Comparison of ENCODE assay signal across 25 cellular contexts in the genomic region with DNA sequence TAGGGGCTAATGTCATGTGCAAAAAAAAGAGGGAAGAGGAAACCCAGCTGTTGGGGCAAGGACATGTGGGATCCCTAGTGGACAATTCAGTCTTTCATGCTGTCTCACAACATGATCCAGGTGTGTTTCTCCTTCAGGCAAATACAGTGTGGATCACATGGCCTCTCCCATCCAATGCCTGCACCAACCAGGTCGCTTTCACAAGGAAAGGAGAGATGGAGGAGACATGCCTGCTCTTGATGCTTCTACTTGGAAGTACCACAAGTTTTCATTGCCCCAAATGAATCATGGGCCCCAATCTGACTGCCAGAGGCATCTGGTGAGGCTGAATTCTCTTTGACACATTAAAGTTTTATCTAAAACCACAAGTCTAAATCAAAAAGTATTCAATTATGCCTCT.
"Had no signal": no experiment of that assay in that cellular context is flagged by ENCODE, and none has a peak within 500 bp of the region (broad histone marks: within the 10 kb centered on the region; RNA-seq: fewer than 3 reads in every experiment).

No MANE protein-coding gene starts in this region.

- H3K27ac Mint-ChIP-seq: immature natural killer cell; memory B cell; naive thymus-derived CD4-positive, alpha-beta T cell; progenitor cell of endocrine pancreas; stimulated activated memory B cell treated with anti-CD40 and anti-IgM and Interleukin-4, amounts not matched to agents 10 μg/mL and 1 μg/mL and 100 μg/mL, for 72 hours; stimulated activated naive CD8-positive, alpha-beta T cell treated with anti-CD3 and anti-CD28 coated beads, Interleukin-15, amount 100 ng/mL, for 72 hours; type B pancreatic cell had no signal

- H3K27me3 ChIP-seq: ovary, right atrium auricular region, right lobe of liver, tibial nerve, uterus had no signal

- H3K9me3 Mint-ChIP-seq: immature natural killer cell; memory B cell; natural killer cell treated with Interleukin-12 subunit alpha and Interleukin-12 subunit beta and Interleukin-15 and Interleukin-18, amount 100 ng/mL, for 72 hours had no signal

- FAIRE-seq: islet of Langerhans had no signal

- H3K4me1 Mint-ChIP-seq: immature natural killer cell had no signal

- ATAC-seq: mucosa of descending colon; naive thymus-derived CD4-positive, alpha-beta T cell; right lobe of liver; stimulated activated memory B cell treated with anti-CD40 and anti-IgM and Interleukin-4, amounts not matched to agents 10 μg/mL and 1 μg/mL and 100 μg/mL, for 72 hours had no signal

- H3K36me3 ChIP-seq: left ventricle myocardium inferior, ovary, right atrium auricular region, right lobe of liver, uterus had no signal

- H3K27ac ChIP-seq: left ventricle myocardium inferior, ovary, right atrium auricular region, right lobe of liver, tibial nerve, uterus had no signal

- H3K4me3 Mint-ChIP-seq: immature natural killer cell; memory B cell; naive thymus-derived CD4-positive, alpha-beta T cell; natural killer cell treated with Interleukin-12 subunit alpha and Interleukin-12 subunit beta and Interleukin-15 and Interleukin-18, amount 100 ng/mL, for 72 hours; stimulated activated memory B cell treated with anti-CD40 and anti-IgM and Interleukin-4, amounts not matched to agents 10 μg/mL and 1 μg/mL and 100 μg/mL, for 72 hours; stimulated activated naive CD8-positive, alpha-beta T cell treated with anti-CD3 and anti-CD28 coated beads, Interleukin-15, amount 100 ng/mL, for 72 hours; type B pancreatic cell had no signal

- DNase-seq: immature natural killer cell; left ventricle myocardium inferior; midbrain; mucosa of descending colon; naive thymus-derived CD4-positive, alpha-beta T cell; ovary; right lobe of liver; stimulated activated CD4-positive, alpha-beta T cell treated with anti-CD3 and anti-CD28 coated beads, Interleukin-1b, Interleukin-23, amount 100 ng/mL, for 48 hours; stimulated activated CD4-positive, alpha-beta T cell treated with anti-CD3 and anti-CD28 coated beads, Interleukin-2, amount 100 ng/mL, for 48 hours; stimulated activated CD4-positive, alpha-beta T cell treated with anti-CD3 and anti-CD28 coated beads, Interleukin-4, amount 100 ng/mL, for 4 hours; stimulated activated CD8-positive, alpha-beta memory T cell treated with anti-CD3 and anti-CD28 coated beads, Interleukin-4, amount 100 ng/mL, for 48 hours; stimulated activated naive CD4-positive, alpha-beta T cell treated with Interleukin-2 at 50 U/mL for 16 hours; stimulated activated naive CD8-positive, alpha-beta T cell treated with anti-CD3 and anti-CD28 coated beads, Interleukin-15, amount 100 ng/mL, for 72 hours; substantia nigra; uterus had no signal

- H3K4me3 ChIP-seq: left ventricle myocardium inferior, lung, mucosa of descending colon, ovary, right atrium auricular region, right lobe of liver, smooth muscle cell, tibial nerve, uterus had no signal

- H3K36me3 Mint-ChIP-seq: immature natural killer cell had no signal

- H3K27me3 Mint-ChIP-seq: memory B cell; stimulated activated memory B cell treated with anti-CD40 and anti-IgM and Interleukin-4, amounts not matched to agents 10 μg/mL and 1 μg/mL and 100 μg/mL, for 72 hours; stimulated activated naive CD8-positive, alpha-beta T cell treated with anti-CD3 and anti-CD28 coated beads, Interleukin-15, amount 100 ng/mL, for 72 hours had no signal

- H3K4me1 ChIP-seq: left ventricle myocardium inferior, right atrium auricular region, right lobe of liver, uterus had no signal
